8 cellular contexts compared by ENCODE assay signal in the genomic region with DNA sequence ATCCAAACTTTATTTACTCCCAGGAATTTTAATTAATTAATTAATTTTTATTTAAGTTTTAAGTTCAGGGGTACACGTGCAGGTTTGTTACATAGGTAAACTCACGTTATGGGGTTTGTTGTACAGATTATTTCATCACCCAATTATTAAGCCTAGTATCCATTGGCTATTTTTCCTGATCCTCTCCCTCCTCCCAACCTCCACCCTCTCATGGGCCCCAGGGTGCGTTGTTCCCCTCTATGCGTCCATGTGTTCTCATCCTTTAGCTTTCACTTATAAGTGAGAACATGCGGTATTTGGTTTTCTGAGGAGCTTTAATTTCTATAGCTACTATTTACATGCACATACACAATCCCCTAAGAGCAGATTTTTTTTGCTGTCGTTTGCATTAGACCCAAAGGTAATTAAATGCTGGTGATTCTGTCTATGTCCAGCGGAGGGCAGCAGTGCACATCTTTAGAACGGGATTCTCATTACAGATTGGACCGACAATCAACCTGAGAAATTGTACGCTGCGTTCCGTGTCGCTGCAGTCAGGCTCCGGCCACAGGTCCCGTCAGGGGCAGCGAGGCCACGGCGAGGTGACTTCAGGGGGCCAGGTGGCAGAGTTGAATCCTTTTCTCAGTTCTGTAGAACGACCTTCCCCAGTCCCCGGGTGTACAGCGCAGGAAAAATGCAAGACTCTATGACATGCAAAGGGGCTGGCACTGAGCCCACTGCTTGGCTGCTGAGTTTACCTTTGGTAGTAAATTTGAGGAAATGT. TPM values are rescaled to one million over a fixed set of nuclear protein-coding genes. Genes with fewer than 3 reads are reported as not detected.
DNase-seq lines count a peak whose midpoint lies in the region; ATAC-seq and TF ChIP-seq lines count a peak whose summit lies in the region.

No MANE protein-coding gene starts in this region.

- H3K4me3 Mint-ChIP-seq in H9 = peak overlapping the region; percentile 44 to 59; a peak in 3 of 5 replicates

- TF ChIP-seq POLR2A in suprapubic skin (IDR thresholded peaks at IDR 0.05) = no peak

- no peak overlapping the region for H2AK5ac ChIP-seq in H9 (ENCODE audit: insufficient read length, low read length)

- TF ChIP-seq CTCF in H9 (conservative IDR thresholded peaks at IDR 0.05) (peak; percentile 81), foreskin keratinocyte (conservative IDR thresholded peaks at IDR 0.05) (peak; percentile 87), omental fat pad (IDR thresholded peaks at IDR 0.05) (no peak), suprapubic skin (IDR thresholded peaks at IDR 0.05) (peak; percentile 66 to 68)

- no peaks in the 10 kb centered on the region for H3K79me2 ChIP-seq in H9 (ENCODE audit: insufficient read depth, low read length)

- H3K27ac Mint-ChIP-seq in H9 = no peak overlapping the region

- H4K91ac ChIP-seq in H9 (ENCODE audit: insufficient read length, low read depth, low read length) = no peak overlapping the region

- no peak overlapping the region for H2BK5ac ChIP-seq in H9 (ENCODE audit: insufficient read length, low read length)

- H3K27me3 Mint-ChIP-seq in H9 (ENCODE audit: low read depth) = peaks cover 31% of the 10 kb centered on the region

- peak overlapping the region; percentile 64 for H3K4me2 ChIP-seq in H9 (ENCODE audit: insufficient read depth, insufficient read length, low read length)

- no peak overlapping the region for H4K8ac ChIP-seq in H9 (replicated peaks; ENCODE audit: insufficient read length, low read depth, low read length)

- H2BK15ac ChIP-seq in H9 (ENCODE audit: low read depth, low read length) = no peak overlapping the region

- H2BK20ac ChIP-seq in H9 (ENCODE audit: low read depth, low read length, poor library complexity, severe bottlenecking) = no peak overlapping the region

- no peaks in the 10 kb centered on the region for H3K4me1 ChIP-seq in H9 (ENCODE audit: insufficient read depth, low read length)
- H3K4me1 ChIP-seq in foreskin keratinocyte = peaks cover 9% of the 10 kb centered on the region
- peaks cover 12% of the 10 kb centered on the region for H3K4me1 ChIP-seq in suprapubic skin

- H3K27ac ChIP-seq in H9 (ENCODE audit: insufficient read length, low read depth, low read length) = no peak overlapping the region
- H3K27ac ChIP-seq in foreskin keratinocyte = no peak overlapping the region
- H3K27ac ChIP-seq in suprapubic skin = no peak overlapping the region

- no peak overlapping the region for H2AFZ ChIP-seq in H9 (ENCODE audit: low read length)

- H3K56ac ChIP-seq in H9 (ENCODE audit: insufficient read length, low read depth, low read length) = no peak overlapping the region

- H3K27me3 ChIP-seq in H9 (ENCODE audit: insufficient read depth, low read length) = no peaks in the 10 kb centered on the region; the same call in 1 of the 2 replicates
- H3K27me3 ChIP-seq in MG63 = no peaks in the 10 kb centered on the region
- peaks cover 19% of the 10 kb centered on the region for H3K27me3 ChIP-seq in foreskin keratinocyte
- H3K27me3 ChIP-seq in suprapubic skin = peaks cover 6% of the 10 kb centered on the region

- no peak overlapping the region for H3T11ph ChIP-seq in H9 (ENCODE audit: low read length)

- H3K4me3 ChIP-seq in MG63 (0 out of 2 replicates have a peak overlapping the region, but pooled peaks have one; percentile 11), suprapubic skin (peak overlapping the region; percentile 42)

- DNase-seq in ELF-1 (ENCODE audit: low read depth, low spot score) (peak; percentile 63), H9 (peak; percentile 56), MG63 (peak; percentile 46), SHP77 (lab: John Stamatoyannopoulos, UW) (peak; percentile 73 to 86), foreskin keratinocyte (peak in 1 of 2 donors; percentile 70), omental fat pad (ENCODE audit: low spot score) (peak; percentile 58), suprapubic skin (ENCODE audit: low spot score in 2 of 2) (peak; percentile 84 to 85)
- peak; percentile 56 for DNase-seq in activated effector memory CD4-positive, alpha-beta T cell treated with Interleukin-2 at 50 U/mL for 16 hours

- no peak overlapping the region for H3K4ac ChIP-seq in H9 (ENCODE audit: low read depth, low read length)

- H3K18ac ChIP-seq in H9 (ENCODE audit: insufficient read length, low read depth, low read length) = peak overlapping the region; percentile 72

- H3K36me3 ChIP-seq in MG63 (no peaks in the 10 kb centered on the region), suprapubic skin (no peaks in the 10 kb centered on the region)

- no peaks in the 10 kb centered on the region for H3K9me3 ChIP-seq in H9 (ENCODE audit: control insufficient read depth, low read depth, low read length)
- no peaks in the 10 kb centered on the region for H3K9me3 ChIP-seq in MG63
- no peaks in the 10 kb centered on the region for H3K9me3 ChIP-seq in suprapubic skin

- H3K9ac ChIP-seq in H9 (ENCODE audit: extremely low read depth, insufficient read length, low read length) = no peak overlapping the region

- no peaks in the 10 kb centered on the region for H3K79me1 ChIP-seq in H9 (ENCODE audit: insufficient read depth, low read depth, low read length, poor library complexity, severe bottlenecking)

- no peaks in the 10 kb centered on the region for H3K9me3 Mint-ChIP-seq in H9

- WGBS in H9 (ENCODE audit: extremely low coverage, insufficient read length, low lambda C conversion rate) = no CpG with 5 or more reads among the region's 21 CpGs
- 4% methylated on average over 21 of the region's 21 CpGs for WGBS in suprapubic skin

- no peak overlapping the region for H3K14ac ChIP-seq in H9 (ENCODE audit: insufficient read depth, low read length)

- H4K5ac ChIP-seq in H9 (ENCODE audit: insufficient read length, low read depth, low read length) = no peak overlapping the region

- no peaks in the 10 kb centered on the region for H3K23me2 ChIP-seq in H9 (ENCODE audit: insufficient read length, low read depth, low read length, poor library complexity, severe bottlenecking)

- H3K23ac ChIP-seq in H9 (ENCODE audit: insufficient read length, low read depth, low read length) = no peak overlapping the region

- peaks cover 0 to 3% of the 10 kb centered on the region in 2 experiments; a peak in 1 of 4 replicates for H3K4me1 Mint-ChIP-seq in H9

- no peak overlapping the region for H2BK120ac ChIP-seq in H9 (ENCODE audit: low read depth, low read length, poor library complexity, severe bottlenecking)

- H2BK12ac ChIP-seq in H9 (ENCODE audit: insufficient read length, low read depth, low read length) = no peak overlapping the region

- H4K20me1 ChIP-seq in H9 (ENCODE audit: control insufficient read depth, insufficient read depth, insufficient read length) = no peaks in the 10 kb centered on the region

- TF ChIP-seq EP300 in suprapubic skin (IDR thresholded peaks at IDR 0.05) = no peak

- ATAC-seq in foreskin keratinocyte (peak; percentile 85), omental fat pad (ENCODE audit: low FRiP score) (no peak)

- no peaks in the 10 kb centered on the region for H3K36me3 Mint-ChIP-seq in H9 (ENCODE audit: insufficient read depth in 1 of 3, low read depth in 3 of 3)

RNA-seq across cellular contexts. Expression of gene TMEM30B, which starts 11.6 kb away (rescaled TPM):
- total RNA-seq in H9 (2021) (11.8 and 12.2 TPM in 2 replicates), foreskin keratinocyte (17.9 and 19.8 TPM in 2 replicates), omental fat pad (1 to 10 TPM; 1.9 to 4.6 (median 2.5) TPM), suprapubic skin (10 to 100 TPM; 32.7 to 42.0 (median 36.8) TPM)
- not detected in 2 replicates for total RNA-seq in MG63 (2014; rRNA removed; shearing (Covaris generic); ENCODE audit: low replicate concordance)
- 7.6 and 9.5 TPM in 2 replicates for polyA plus RNA-seq in foreskin keratinocyte

RNA-seq across cellular contexts. Expression of gene PRKCH, which starts 51.9 kb away (rescaled TPM):
- 5.2 and 6.0 TPM in 2 replicates for total RNA-seq in H9 (2021)
- total RNA-seq in MG63 (2014; rRNA removed; shearing (Covaris generic); ENCODE audit: low replicate concordance) = 5.3 and 6.0 TPM in 2 replicates
- total RNA-seq in foreskin keratinocyte = 12.7 and 15.2 TPM in 2 replicates
- 5.6 and 7.9 TPM in 2 replicates for polyA plus RNA-seq in foreskin keratinocyte
- 10 to 100 TPM; 15.7 to 74.7 (median 38.4) TPM for total RNA-seq in omental fat pad
- 100 to 1,000 TPM in 1 of 4 donors, 10 to 100 TPM in 3; 49.5 to 147 (median 59.2) TPM for total RNA-seq in suprapubic skin

Comparison
In these comparisons a context has a peak if more than half of its experiments do, and no peak if none do; other contexts are left out.
1. CTCF ChIP-seq: peak in H9 (single experiment), foreskin keratinocyte (single experiment) and suprapubic skin (2 of 2); none in omental fat pad (0 of 3).